ENCODE assay signal across 37 cellular contexts in the genomic region with DNA sequence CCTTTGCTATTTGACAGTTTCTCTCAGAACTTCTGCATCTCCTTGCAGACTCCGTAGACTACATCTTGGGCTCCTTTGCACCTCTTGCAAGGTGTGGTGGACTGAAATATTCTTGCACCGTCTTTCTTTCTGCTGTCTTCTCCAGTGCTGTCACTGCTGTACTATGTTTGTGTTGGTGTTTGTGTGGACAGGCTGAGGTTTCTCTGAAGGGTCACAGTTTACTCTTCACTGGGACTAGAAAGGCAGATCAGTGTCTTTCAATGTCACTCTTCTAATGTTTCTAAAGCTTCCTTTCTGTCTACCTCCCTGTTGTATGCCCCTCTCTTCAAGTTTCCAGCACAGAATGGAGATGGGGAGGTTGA.
"Had no signal": no experiment of that assay in that cellular context is flagged by ENCODE, and none has a peak within 500 bp of the region (broad histone marks: within the 10 kb centered on the region; RNA-seq: fewer than 3 reads in every experiment).

No MANE protein-coding gene starts in this region.

- ATAC-seq: activated CD8-positive, alpha-beta memory T cell treated with anti-CD3 and anti-CD28 coated beads, Interleukin-2, amount 10 ng/mL, durations not matched to agents 7 days and 5 days; activated CD8-positive, alpha-beta T cell treated with anti-CD3 and anti-CD28 coated beads, Interleukin-2, amount 10 ng/mL, durations not matched to agents 7 days and 5 days; T-cell had no signal

- H3K27ac Mint-ChIP-seq: activated B cell treated with CpG ODN at 0.5 μM for 24 hours; activated CD4-positive, alpha-beta memory T cell treated with anti-CD3 and anti-CD28 coated beads, Interleukin-2, amount 10 ng/mL, durations not matched to agents 7 days and 5 days; activated CD4-positive, alpha-beta T cell treated with anti-CD3 and anti-CD28 coated beads, Interleukin-2, amount 10 ng/mL, durations not matched to agents 24 days and 14 days; activated CD8-positive, alpha-beta memory T cell treated with anti-CD3 and anti-CD28 coated beads, Interleukin-2, amount 10 ng/mL, durations not matched to agents 7 days and 5 days; activated CD8-positive, alpha-beta T cell treated with anti-CD3 and anti-CD28 coated beads, Interleukin-2, amount 10 ng/mL, durations not matched to agents 7 days and 5 days; activated naive CD4-positive, alpha-beta T cell treated with anti-CD3 and anti-CD28 coated beads, Interleukin-2, amount 10 ng/mL, durations not matched to agents 7 days and 5 days; activated naive CD4-positive, alpha-beta T cell treated with anti-CD3 and anti-CD28 coated beads, Interleukin-2, amount 50 U/mL, for 24 hours; activated naive CD8-positive, alpha-beta T cell; activated naive CD8-positive, alpha-beta T cell treated with anti-CD3 and anti-CD28 coated beads, Interleukin-2, amount 10 ng/mL, durations not matched to agents 7 days and 5 days; activated naive CD8-positive, alpha-beta T cell treated with anti-CD3 and anti-CD28 coated beads, Interleukin-2, amount 50 U/mL, for 24 hours; activated T-cell treated with anti-CD3 and anti-CD28 coated beads, Interleukin-2, amount 50 U/mL, for 24 hours; activated T-helper 2 cell treated with anti-CD3 and anti-CD28 coated beads, Interferon-gamma antibody, Interleukin-2, Interleukin-4, amounts not matched to agents 10 μg/mL and 5 μg/mL and 100 μg/mL, durations not matched to agents 14 hours and 24 hours and 36 hours; T-cell; T-helper 2 cell treated with Interferon-gamma antibody and Interleukin-4, amounts not matched to agents 5 μg/mL and 100 μg/mL, for 36 hours had no signal

- H3K9me3 Mint-ChIP-seq: activated naive CD4-positive, alpha-beta T cell treated with anti-CD3 and anti-CD28 coated beads, Interleukin-2, amount 50 U/mL, for 24 hours; activated T-helper 2 cell treated with anti-CD3 and anti-CD28 coated beads, Interferon-gamma antibody, Interleukin-2, Interleukin-4, amounts not matched to agents 10 μg/mL and 5 μg/mL and 100 μg/mL, durations not matched to agents 14 hours and 24 hours and 36 hours had no signal

- H3K36me3 ChIP-seq: ascending aorta, cardiac muscle cell had no signal

- H3K27me3 ChIP-seq: ascending aorta, cardiac muscle cell had no signal

- H3K27ac ChIP-seq: ascending aorta, cardiac muscle cell, VCaP had no signal

- H3K4me3 Mint-ChIP-seq: activated B cell treated with CpG ODN at 0.5 μM for 24 hours; activated CD4-positive, alpha-beta memory T cell treated with anti-CD3 and anti-CD28 coated beads, Interleukin-2, amount 10 ng/mL, durations not matched to agents 7 days and 5 days; activated CD4-positive, alpha-beta T cell treated with anti-CD3 and anti-CD28 coated beads, Interleukin-2, amount 10 ng/mL, durations not matched to agents 24 days and 14 days; activated CD8-positive, alpha-beta memory T cell treated with anti-CD3 and anti-CD28 coated beads, Interleukin-2, amount 10 ng/mL, durations not matched to agents 7 days and 5 days; activated CD8-positive, alpha-beta T cell treated with anti-CD3 and anti-CD28 coated beads, Interleukin-2, amount 10 ng/mL, durations not matched to agents 7 days and 5 days; activated naive CD4-positive, alpha-beta T cell treated with anti-CD3 and anti-CD28 coated beads, Interleukin-2, amount 10 ng/mL, durations not matched to agents 7 days and 5 days; activated naive CD4-positive, alpha-beta T cell treated with anti-CD3 and anti-CD28 coated beads, Interleukin-2, amount 50 U/mL, for 24 hours; activated naive CD8-positive, alpha-beta T cell; activated naive CD8-positive, alpha-beta T cell treated with anti-CD3 and anti-CD28 coated beads, Interleukin-2, amount 10 ng/mL, durations not matched to agents 7 days and 5 days; activated naive CD8-positive, alpha-beta T cell treated with anti-CD3 and anti-CD28 coated beads, Interleukin-2, amount 50 U/mL, for 24 hours; activated T-cell treated with anti-CD3 and anti-CD28 coated beads, Interleukin-2, amount 50 U/mL, for 24 hours; brain; central memory CD8-positive, alpha-beta T cell; T-cell; T-helper 2 cell treated with Interferon-gamma antibody and Interleukin-4, amounts not matched to agents 5 μg/mL and 100 μg/mL, for 36 hours had no signal

- H3K4me1 Mint-ChIP-seq: activated B cell treated with CpG ODN at 0.5 μM for 24 hours; activated CD4-positive, alpha-beta memory T cell treated with anti-CD3 and anti-CD28 coated beads, Interleukin-2, amount 10 ng/mL, durations not matched to agents 7 days and 5 days; activated CD4-positive, alpha-beta T cell treated with anti-CD3 and anti-CD28 coated beads, Interleukin-2, amount 10 ng/mL, durations not matched to agents 24 days and 14 days; activated CD8-positive, alpha-beta memory T cell treated with anti-CD3 and anti-CD28 coated beads, Interleukin-2, amount 10 ng/mL, durations not matched to agents 7 days and 5 days; activated naive CD4-positive, alpha-beta T cell treated with anti-CD3 and anti-CD28 coated beads, Interleukin-2, amount 10 ng/mL, durations not matched to agents 7 days and 5 days; activated naive CD4-positive, alpha-beta T cell treated with anti-CD3 and anti-CD28 coated beads, Interleukin-2, amount 50 U/mL, for 24 hours; activated naive CD8-positive, alpha-beta T cell treated with anti-CD3 and anti-CD28 coated beads, Interleukin-2, amount 10 ng/mL, durations not matched to agents 7 days and 5 days; activated naive CD8-positive, alpha-beta T cell treated with anti-CD3 and anti-CD28 coated beads, Interleukin-2, amount 50 U/mL, for 24 hours; brain; central memory CD8-positive, alpha-beta T cell had no signal

- H3K4me1 ChIP-seq: ascending aorta had no signal

- DNase-seq: activated B cell treated with CpG ODN at 0.5 μM for 24 hours; activated CD4-positive, alpha-beta memory T cell treated with anti-CD3 and anti-CD28 coated beads, Interleukin-2, amount 10 ng/mL, durations not matched to agents 7 days and 5 days; activated CD4-positive, alpha-beta T cell treated with anti-CD3 and anti-CD28 coated beads for 4 hours; activated CD4-positive, alpha-beta T cell treated with anti-CD3 and anti-CD28 coated beads, Interleukin-2, amount 10 ng/mL, durations not matched to agents 24 days and 14 days; activated CD4-positive, alpha-beta T cell treated with anti-CD3 and anti-CD28 coated beads, Interleukin-2, amount 50 U/mL, for 1 hour; activated CD4-positive, alpha-beta T cell treated with anti-CD3 and anti-CD28 coated beads, Interleukin-2, amount 50 U/mL, for 4 hours; activated CD4-positive, CD25-positive, alpha-beta regulatory T cell treated with anti-CD3 and anti-CD28 coated beads, Interleukin-2, amount 50 U/mL, for 72 hours; activated CD8-positive, alpha-beta memory T cell treated with anti-CD3 and anti-CD28 coated beads for 24 hours; activated CD8-positive, alpha-beta memory T cell treated with anti-CD3 and anti-CD28 coated beads, Interleukin-2, amount 10 ng/mL, durations not matched to agents 7 days and 5 days; activated CD8-positive, alpha-beta memory T cell treated with anti-CD3 and anti-CD28 coated beads, Interleukin-2, amount 50 U/mL, for 48 hours; activated CD8-positive, alpha-beta T cell treated with anti-CD3 and anti-CD28 coated beads, Interleukin-2, amount 10 ng/mL, durations not matched to agents 7 days and 5 days; activated effector memory CD4-positive, alpha-beta T cell treated with Interleukin-2 at 50 U/mL for 16 hours; activated gamma-delta T cell; activated naive CD4-positive, alpha-beta T cell treated with anti-CD3 and anti-CD28 coated beads, Interleukin-2, amount 10 ng/mL, durations not matched to agents 7 days and 5 days; activated naive CD4-positive, alpha-beta T cell treated with Interleukin-2 at 50 U/mL for 16 hours; activated naive CD8-positive, alpha-beta T cell treated with anti-CD3 and anti-CD28 coated beads, Interleukin-2, amount 10 ng/mL, durations not matched to agents 7 days and 5 days; activated naive CD8-positive, alpha-beta T cell treated with anti-CD3 and anti-CD28 coated beads, Interleukin-2, amount 50 U/mL, for 24 hours; activated T-cell treated with anti-CD3 and anti-CD28 coated beads, Interleukin-2, amount 50 U/mL, for 24 hours; activated T-cell treated with anti-CD3 and anti-CD28 coated beads, Interleukin-2, amount 50 U/mL, for 48 hours; amygdala; anterior cingulate cortex; caudate nucleus; cerebellar nuclear complex; T-cell; T-helper 2 cell; T-helper 9 cell had no signal

- FAIRE-seq: bronchial epithelial cell, TTC549 had no signal

- H3K4me3 ChIP-seq: ascending aorta, cardiac muscle cell had no signal

- H3K27me3 Mint-ChIP-seq: activated CD4-positive, alpha-beta memory T cell treated with anti-CD3 and anti-CD28 coated beads, Interleukin-2, amount 10 ng/mL, durations not matched to agents 7 days and 5 days; activated CD4-positive, alpha-beta T cell treated with anti-CD3 and anti-CD28 coated beads, Interleukin-2, amount 10 ng/mL, durations not matched to agents 24 days and 14 days; activated naive CD4-positive, alpha-beta T cell treated with anti-CD3 and anti-CD28 coated beads, Interleukin-2, amount 10 ng/mL, durations not matched to agents 7 days and 5 days; activated naive CD4-positive, alpha-beta T cell treated with anti-CD3 and anti-CD28 coated beads, Interleukin-2, amount 50 U/mL, for 24 hours; activated naive CD8-positive, alpha-beta T cell treated with anti-CD3 and anti-CD28 coated beads, Interleukin-2, amount 10 ng/mL, durations not matched to agents 7 days and 5 days; central memory CD8-positive, alpha-beta T cell had no signal

- H3K36me3 Mint-ChIP-seq: activated CD8-positive, alpha-beta memory T cell treated with anti-CD3 and anti-CD28 coated beads, Interleukin-2, amount 10 ng/mL, durations not matched to agents 7 days and 5 days; activated naive CD4-positive, alpha-beta T cell treated with anti-CD3 and anti-CD28 coated beads, Interleukin-2, amount 10 ng/mL, durations not matched to agents 7 days and 5 days; activated naive CD8-positive, alpha-beta T cell treated with anti-CD3 and anti-CD28 coated beads, Interleukin-2, amount 10 ng/mL, durations not matched to agents 7 days and 5 days had no signal
